10 cellular contexts compared by ENCODE assay signal in genomic region chr17:44110011-44110686, GRCh38. TPM values are rescaled to one million over a fixed set of nuclear protein-coding genes. Genes with fewer than 3 reads are reported as not detected.
DNase-seq lines count a peak whose midpoint lies in the region; TF ChIP-seq lines count a peak whose summit lies in the region.
"Had no signal": no experiment of that assay in that cellular context is flagged by ENCODE, and none has a peak within 500 bp of the region (broad histone marks: within the 10 kb centered on the region; RNA-seq: fewer than 3 reads in every experiment).

No MANE protein-coding gene starts in this region.

- H3K36me3 ChIP-seq in left ventricle myocardium inferior (peaks cover 14% of the 10 kb centered on the region), mucosa of stomach (ENCODE audit: control insufficient read depth, insufficient read depth, low read length) (peaks cover 4% of the 10 kb centered on the region), uterus (no peaks in the 10 kb centered on the region)

- TF ChIP-seq CTCF in left ventricle myocardium inferior (IDR thresholded peaks at IDR 0.05; ENCODE audit: borderline replicate concordance) = no peak
- no peak for TF ChIP-seq CTCF in brain (conservative IDR thresholded peaks at IDR 0.05)
- TF ChIP-seq CTCF in uterus (IDR thresholded peaks at IDR 0.05) = no peak

- no peaks in the 10 kb centered on the region for H3K36me3 Mint-ChIP-seq in brain
- H3K36me3 Mint-ChIP-seq: activated naive CD8-positive, alpha-beta T cell had no signal

- H3K9me3 ChIP-seq in left ventricle myocardium inferior (replicated peaks) (no peaks in the 10 kb centered on the region), mucosa of stomach (ENCODE audit: control insufficient read depth, low read length) (no peaks in the 10 kb centered on the region), uterus (no peaks in the 10 kb centered on the region)

- H3K4me1 Mint-ChIP-seq in brain = peaks cover 87% of the 10 kb centered on the region

- peak overlapping the region; percentile 71 for H3K4me3 ChIP-seq in left ventricle myocardium inferior
- no peak overlapping the region for H3K4me3 ChIP-seq in mucosa of stomach (ENCODE audit: low read length)
- H3K4me3 ChIP-seq in uterus = peak overlapping the region in 1 of 2 donors; percentile 30

- H3K9me3 Mint-ChIP-seq in brain = no peaks in the 10 kb centered on the region

- no peak for DNase-seq in left ventricle myocardium inferior
- no peak for DNase-seq in cardiac septum (ENCODE audit: low spot score)
- no peak for DNase-seq in uterus
- DNase-seq in stimulated activated naive CD4-positive, alpha-beta T cell treated with Interleukin-2 at 50 U/mL for 16 hours (lab: John Stamatoyannopoulos, UW) = no peak
- no peak for DNase-seq in SK-N-DZ (ENCODE audit: low spot score)
- DNase-seq in NCI-H146 treated with DMSO at 0.1 percent for 48 hours (lab: John Stamatoyannopoulos, UW; ENCODE audit: unreplicated experiment) = no peak
- DNase-seq: NCI-H1930 had no signal

- H3K27ac ChIP-seq in left ventricle myocardium inferior (replicated peaks) = peak overlapping the region; percentile 94
- peak overlapping the region; percentile 87 to 94 for H3K27ac ChIP-seq in uterus

- no peaks in the 10 kb centered on the region for H3K27me3 Mint-ChIP-seq in brain
- H3K27me3 Mint-ChIP-seq: activated naive CD8-positive, alpha-beta T cell had no signal

- peak overlapping the region; percentile 51 for H3K9ac ChIP-seq in mucosa of stomach (ENCODE audit: low read length)

- TF ChIP-seq POLR2A in uterus (IDR thresholded peaks at IDR 0.05) = no peak

- intact Hi-C loops in left ventricle myocardium inferior (cut with micrococcal nuclease) (no loop called here), cardiac septum (cut with DNase I) (loop anchor here (5.0 kb wide), 1 partner anchor 43 kb away; the partner anchor contains the start of gene LSM12), uterus (cut with DNase I; ENCODE audit: low total_unique reads) (no loop called here)

- peaks cover 100% of the 10 kb centered on the region for H3K4me1 ChIP-seq in left ventricle myocardium inferior
- H3K4me1 ChIP-seq in mucosa of stomach (ENCODE audit: control insufficient read depth, insufficient read depth, low read length) = peaks cover 39% of the 10 kb centered on the region
- H3K4me1 ChIP-seq in uterus = peaks cover 23 to 53% of the 10 kb centered on the region in 2 donors

- peak overlapping the region in 3 of 5 experiments; percentile 87 to 94 (median 94) for H3K27ac Mint-ChIP-seq in brain
- H3K27ac Mint-ChIP-seq: activated naive CD8-positive, alpha-beta T cell had no signal

- H3K27me3 ChIP-seq in left ventricle myocardium inferior (ENCODE audit: low read depth) (no peaks in the 10 kb centered on the region), mucosa of stomach (ENCODE audit: control insufficient read depth, insufficient read depth, low read length) (no peaks in the 10 kb centered on the region), uterus (no peaks in the 10 kb centered on the region)

- H3K4me3 Mint-ChIP-seq in brain = peak overlapping the region in 4 of 5 experiments; percentile 31 to 77 (median 74)
- H3K4me3 Mint-ChIP-seq: activated naive CD8-positive, alpha-beta T cell had no signal

RNA-seq across cellular contexts. Expression of gene HDAC5, which starts 13.3 kb away (rescaled TPM):
- total RNA-seq in left ventricle myocardium inferior = 62.6 TPM
- total RNA-seq in cardiac septum = 75.5 TPM
- polyA plus RNA-seq in brain (ENCODE audit: insufficient read depth, low read depth, low replicate concordance) = 123 TPM
- 10 to 100 TPM; 35.9 to 74.1 (median 58.0) TPM for total RNA-seq in uterus
- 98.0 and 108 TPM in 2 replicates for polyA plus RNA-seq in SK-N-DZ (2014; cell fraction: cytosol; rRNA removed)
- 85.1 and 97.0 TPM in 2 replicates for polyA plus RNA-seq in SK-N-DZ (2014; cell fraction: nucleus; rRNA removed)

RNA-seq across cellular contexts. Expression of gene HROB, which starts 31.6 kb away (rescaled TPM):
- 0.27 TPM for total RNA-seq in left ventricle myocardium inferior
- total RNA-seq in cardiac septum = 0.65 TPM
- 3.9 TPM for polyA plus RNA-seq in brain (ENCODE audit: insufficient read depth, low read depth, low replicate concordance)
- 1 to 10 TPM in 2 of 4 donors, not detected in 2; 1.6 to 2.4 TPM for total RNA-seq in uterus
- polyA plus RNA-seq in SK-N-DZ (2014; cell fraction: cytosol; rRNA removed) = 13.8 and 14.9 TPM in 2 replicates
- 11.7 and 14.3 TPM in 2 replicates for polyA plus RNA-seq in SK-N-DZ (2014; cell fraction: nucleus; rRNA removed)

RNA-seq across cellular contexts. Expression of gene G6PC3, which starts 39.6 kb away (rescaled TPM):
- total RNA-seq in left ventricle myocardium inferior = 29.3 TPM
- 33.6 TPM for total RNA-seq in cardiac septum
- 187 TPM for polyA plus RNA-seq in brain (ENCODE audit: insufficient read depth, low read depth, low replicate concordance)
- total RNA-seq in uterus = 10 to 100 TPM; 12.4 to 66.3 (median 33.8) TPM
- polyA plus RNA-seq in SK-N-DZ (2014; cell fraction: cytosol; rRNA removed) = 60.7 and 63.3 TPM in 2 replicates
- polyA plus RNA-seq in SK-N-DZ (2014; cell fraction: nucleus; rRNA removed) = 29.9 and 36.7 TPM in 2 replicates

RNA-seq across cellular contexts. Expression of gene LSM12, which starts 43.7 kb away (rescaled TPM):
- 41.2 TPM for total RNA-seq in left ventricle myocardium inferior
- total RNA-seq in cardiac septum = 39.2 TPM
- 45.1 TPM for polyA plus RNA-seq in brain (ENCODE audit: insufficient read depth, low read depth, low replicate concordance)
- 10 to 100 TPM; 24.5 to 49.8 (median 37.1) TPM for total RNA-seq in uterus
- polyA plus RNA-seq in SK-N-DZ (2014; cell fraction: cytosol; rRNA removed) = 40.5 and 43.3 TPM in 2 replicates
- 18.4 and 18.9 TPM in 2 replicates for polyA plus RNA-seq in SK-N-DZ (2014; cell fraction: nucleus; rRNA removed)
